ENCODE assay signal across 8 cellular contexts in the genomic region with DNA sequence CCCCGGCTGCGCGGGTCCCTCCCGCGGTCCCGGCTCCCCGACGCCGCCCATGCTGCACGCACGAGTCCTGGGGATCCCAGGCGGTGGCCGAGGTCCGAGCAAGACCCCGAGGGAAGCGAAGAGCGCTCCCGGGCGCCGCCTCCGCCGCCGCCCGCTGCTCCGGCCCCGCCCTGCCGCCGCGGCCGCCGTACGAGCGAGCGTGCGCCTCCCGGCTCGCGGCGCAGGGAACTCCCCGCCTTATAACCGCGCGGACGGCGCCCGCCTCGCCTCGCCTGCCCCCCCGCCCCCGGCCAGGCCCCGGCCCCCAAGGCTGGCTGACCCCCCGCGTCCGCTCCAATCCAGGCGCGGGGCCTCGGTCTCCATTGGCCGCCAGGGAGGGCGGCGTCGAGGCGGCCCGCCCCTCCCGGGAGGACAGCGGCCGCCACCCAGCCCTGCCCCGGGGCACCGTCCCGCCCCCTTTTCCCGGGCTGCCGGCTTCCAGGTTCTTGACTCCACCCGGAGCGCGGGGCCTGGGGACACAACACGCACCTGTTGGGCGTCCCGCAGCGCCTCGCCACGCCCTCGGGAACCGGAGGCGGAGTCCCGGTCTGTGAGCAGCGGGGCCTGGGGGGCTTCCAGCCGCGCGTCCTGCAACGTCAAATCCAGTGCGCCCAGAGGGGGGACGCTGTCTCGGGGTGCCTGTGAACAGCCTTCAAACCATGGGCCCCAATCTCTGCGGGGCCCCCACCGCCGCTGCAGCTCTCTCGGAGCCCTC. TPM values are rescaled to one million over a fixed set of nuclear protein-coding genes. Genes with fewer than 3 reads are reported as not detected.
DNase-seq lines count a peak whose midpoint lies in the region; ATAC-seq and TF ChIP-seq lines count a peak whose summit lies in the region.

A gene with protein sequence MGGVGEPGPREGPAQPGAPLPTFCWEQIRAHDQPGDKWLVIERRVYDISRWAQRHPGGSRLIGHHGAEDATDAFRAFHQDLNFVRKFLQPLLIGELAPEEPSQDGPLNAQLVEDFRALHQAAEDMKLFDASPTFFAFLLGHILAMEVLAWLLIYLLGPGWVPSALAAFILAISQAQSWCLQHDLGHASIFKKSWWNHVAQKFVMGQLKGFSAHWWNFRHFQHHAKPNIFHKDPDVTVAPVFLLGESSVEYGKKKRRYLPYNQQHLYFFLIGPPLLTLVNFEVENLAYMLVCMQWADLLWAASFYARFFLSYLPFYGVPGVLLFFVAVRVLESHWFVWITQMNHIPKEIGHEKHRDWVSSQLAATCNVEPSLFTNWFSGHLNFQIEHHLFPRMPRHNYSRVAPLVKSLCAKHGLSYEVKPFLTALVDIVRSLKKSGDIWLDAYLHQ (minus strand): TSS at position 215 of the 754 bp plus-strand sequence. CDS start 164 bp downstream, at position 51.

- TF ChIP-seq CTCF in esophagus squamous epithelium (IDR thresholded peaks at IDR 0.05): no peak

- peak in 3 of 4 donors; percentile 21 to 39 (median 23) for TF ChIP-seq POLR2A in esophagus squamous epithelium (IDR thresholded peaks at IDR 0.05)

- peaks cover 0 to 38% (median 0%) of the 10 kb centered on the region in 11 experiments; a peak in 6 of 22 replicates for H3K36me3 ChIP-seq in BLaER1 treated with 17β-estradiol and CSF1 and Interleukin-3, amounts not matched to agents 10 nM and 100 nM
- H3K36me3 ChIP-seq in esophagus squamous epithelium (no peaks in the 10 kb centered on the region), mucosa of stomach (ENCODE audit: control insufficient read depth, insufficient read depth, low read length) (no peaks in the 10 kb centered on the region)

- peak within 1 kb of the TSS; percentile 84 to 100 (median 99) for H3K4me2 ChIP-seq in BLaER1 treated with 17β-estradiol and CSF1 and Interleukin-3, amounts not matched to agents 10 nM and 100 nM

- peaks cover 6% of the 10 kb centered on the region for H3K27me3 Mint-ChIP-seq in activated T-helper 1 cell treated with anti-CD3 and anti-CD28 coated beads, Interleukin-12 subunit alpha, Interleukin-12 subunit beta, Interleukin-2, Interleukin-4 antibody, amounts not matched to agents 30 ng/mL and 10 ng/mL and 1 ng/mL, durations not matched to agents 14 hours and 24 hours and 36 hours (ENCODE audit: insufficient read depth)
- H3K27me3 Mint-ChIP-seq in stimulated activated naive CD8-positive, alpha-beta T cell treated with anti-CD3 and anti-CD28 coated beads, Interleukin-15, Interleukin-2, amounts not matched to agents 100 ng/mL and 50 ng/mL, for 24 hours: no peaks in the 10 kb centered on the region

- peak; percentile 62 for ATAC-seq in GM19372 (IDR thresholded peaks at IDR 0.05; ENCODE audit: low read depth, unreplicated experiment)

- H3K4me3 Mint-ChIP-seq in activated T-helper 1 cell treated with anti-CD3 and anti-CD28 coated beads, Interleukin-12 subunit alpha, Interleukin-12 subunit beta, Interleukin-2, Interleukin-4 antibody, amounts not matched to agents 30 ng/mL and 10 ng/mL and 1 ng/mL, durations not matched to agents 14 hours and 24 hours and 36 hours: peak within 1 kb of the TSS; percentile 88
- H3K4me3 Mint-ChIP-seq in stimulated activated naive CD8-positive, alpha-beta T cell treated with anti-CD3 and anti-CD28 coated beads, Interleukin-15, Interleukin-2, amounts not matched to agents 100 ng/mL and 50 ng/mL, for 24 hours: peak within 1 kb of the TSS; percentile 77

- DNase-seq in HS-27A (ENCODE audit: low read depth) (peak; percentile 12), esophagus squamous epithelium (lab: John Stamatoyannopoulos, UW) (no peak)
- peak; percentile 64 for DNase-seq in activated T-helper 1 cell treated with anti-CD3 and anti-CD28 coated beads, Interleukin-12 subunit alpha, Interleukin-12 subunit beta, Interleukin-2, Interleukin-4 antibody, amounts not matched to agents 30 ng/mL and 10 ng/mL and 1 ng/mL, durations not matched to agents 14 hours and 24 hours and 36 hours (ENCODE audit: low spot score)

- H3K4me1 Mint-ChIP-seq in activated T-helper 1 cell treated with anti-CD3 and anti-CD28 coated beads, Interleukin-12 subunit alpha, Interleukin-12 subunit beta, Interleukin-2, Interleukin-4 antibody, amounts not matched to agents 30 ng/mL and 10 ng/mL and 1 ng/mL, durations not matched to agents 14 hours and 24 hours and 36 hours (ENCODE audit: low read depth): peaks cover 3% of the 10 kb centered on the region
- peaks cover 2% of the 10 kb centered on the region for H3K4me1 Mint-ChIP-seq in stimulated activated naive CD8-positive, alpha-beta T cell treated with anti-CD3 and anti-CD28 coated beads, Interleukin-15, Interleukin-2, amounts not matched to agents 100 ng/mL and 50 ng/mL, for 24 hours (ENCODE audit: low read depth)

- H4K20me1 ChIP-seq in BLaER1 treated with 17β-estradiol and CSF1 and Interleukin-3, amounts not matched to agents 10 nM and 100 nM: peaks cover 0 to 51% (median 14%) of the 10 kb centered on the region in 11 experiments; a peak in 14 of 22 replicates

- H3K4me3 ChIP-seq in BLaER1 treated with 17β-estradiol and CSF1 and Interleukin-3, amounts not matched to agents 10 nM and 100 nM: peak within 1 kb of the TSS; percentile 72 to 92 (median 81)
- H3K4me3 ChIP-seq in esophagus squamous epithelium (peak within 1 kb of the TSS; percentile 46 to 74 (median 62)), mucosa of stomach (ENCODE audit: low read length) (peak within 1 kb of the TSS; percentile 46)

- H3K36me3 Mint-ChIP-seq in activated T-helper 1 cell treated with anti-CD3 and anti-CD28 coated beads, Interleukin-12 subunit alpha, Interleukin-12 subunit beta, Interleukin-2, Interleukin-4 antibody, amounts not matched to agents 30 ng/mL and 10 ng/mL and 1 ng/mL, durations not matched to agents 14 hours and 24 hours and 36 hours (ENCODE audit: low read depth): no peaks in the 10 kb centered on the region
- no peaks in the 10 kb centered on the region for H3K36me3 Mint-ChIP-seq in stimulated activated naive CD8-positive, alpha-beta T cell treated with anti-CD3 and anti-CD28 coated beads, Interleukin-15, Interleukin-2, amounts not matched to agents 100 ng/mL and 50 ng/mL, for 24 hours (ENCODE audit: low read depth)

- intact Hi-C loops in activated T-helper 1 cell treated with anti-CD3 and anti-CD28 coated beads, Interleukin-12 subunit alpha, Interleukin-12 subunit beta, Interleukin-2, Interleukin-4 antibody, amounts not matched to agents 30 ng/mL and 10 ng/mL and 1 ng/mL, durations not matched to agents 14 hours and 24 hours and 36 hours (cut with micrococcal nuclease): loop anchor here (2.0 kb wide), 4 partner anchors 65 to 231 kb away; a partner anchor contains a TSS
- intact Hi-C loops in esophagus squamous epithelium (cut with DNase I): no loop called here

- H3K27ac Mint-ChIP-seq in activated T-helper 1 cell treated with anti-CD3 and anti-CD28 coated beads, Interleukin-12 subunit alpha, Interleukin-12 subunit beta, Interleukin-2, Interleukin-4 antibody, amounts not matched to agents 30 ng/mL and 10 ng/mL and 1 ng/mL, durations not matched to agents 14 hours and 24 hours and 36 hours: peak within 1 kb of the TSS; percentile 29
- no peak within 1 kb of the TSS for H3K27ac Mint-ChIP-seq in stimulated activated naive CD8-positive, alpha-beta T cell treated with anti-CD3 and anti-CD28 coated beads, Interleukin-15, Interleukin-2, amounts not matched to agents 100 ng/mL and 50 ng/mL, for 24 hours

- H3K9me3 Mint-ChIP-seq in activated T-helper 1 cell treated with anti-CD3 and anti-CD28 coated beads, Interleukin-12 subunit alpha, Interleukin-12 subunit beta, Interleukin-2, Interleukin-4 antibody, amounts not matched to agents 30 ng/mL and 10 ng/mL and 1 ng/mL, durations not matched to agents 14 hours and 24 hours and 36 hours: no peaks in the 10 kb centered on the region
- H3K9me3 Mint-ChIP-seq in stimulated activated naive CD8-positive, alpha-beta T cell treated with anti-CD3 and anti-CD28 coated beads, Interleukin-15, Interleukin-2, amounts not matched to agents 100 ng/mL and 50 ng/mL, for 24 hours: no peaks in the 10 kb centered on the region

- H3K27ac ChIP-seq in BLaER1 treated with 17β-estradiol and CSF1 and Interleukin-3, amounts not matched to agents 10 nM and 100 nM: peak within 1 kb of the TSS; percentile 54 to 80 (median 76); a peak in 21 of 22 replicates
- peak within 1 kb of the TSS; percentile 70 to 90 (median 84) for H3K27ac ChIP-seq in esophagus squamous epithelium

- 10% methylated on average over 2 of the region's 96 CpGs; no CpG with 5 or more reads in 1 of the 2 donors for WGBS in esophagus squamous epithelium, 2 donors

- peak within 1 kb of the TSS; percentile 74 to 89 (median 82) for H3K9ac ChIP-seq in BLaER1 treated with 17β-estradiol and CSF1 and Interleukin-3, amounts not matched to agents 10 nM and 100 nM
- peak within 1 kb of the TSS; percentile 51 for H3K9ac ChIP-seq in mucosa of stomach (ENCODE audit: low read length)

- H3K4me1 ChIP-seq in BLaER1 treated with 17β-estradiol and CSF1 and Interleukin-3, amounts not matched to agents 10 nM and 100 nM: peaks cover 18 to 52% (median 26%) of the 10 kb centered on the region in 10 experiments
- H3K4me1 ChIP-seq in esophagus squamous epithelium: peaks cover 17 to 50% (median 21%) of the 10 kb centered on the region in 3 donors
- peaks cover 9% of the 10 kb centered on the region for H3K4me1 ChIP-seq in mucosa of stomach (ENCODE audit: control insufficient read depth, insufficient read depth, low read length)

- H3K9me3 ChIP-seq in BLaER1 treated with 17β-estradiol and CSF1 and Interleukin-3, amounts not matched to agents 10 nM and 100 nM (replicated peaks in 1 of 11): peaks cover 0 to 7% (median 0%) of the 10 kb centered on the region in 11 experiments; a peak in 2 of 22 replicates
- no peaks in the 10 kb centered on the region for H3K9me3 ChIP-seq in esophagus squamous epithelium
- no peaks in the 10 kb centered on the region for H3K9me3 ChIP-seq in mucosa of stomach (ENCODE audit: control insufficient read depth, low read length)

- no peaks in the 10 kb centered on the region for H3K27me3 ChIP-seq in BLaER1 treated with 17β-estradiol and CSF1 and Interleukin-3, amounts not matched to agents 10 nM and 100 nM
- H3K27me3 ChIP-seq in esophagus squamous epithelium (peaks cover 0 to 4% (median 0%) of the 10 kb centered on the region in 4 donors), mucosa of stomach (ENCODE audit: control insufficient read depth, insufficient read depth, low read length) (no peaks in the 10 kb centered on the region)

TF ChIP-seq in PFSK-1, 5 proteins besides CTCF, POLR2A, EP300 and RAD21 (continues in another document):
- TF ChIP-seq SIN3A (IDR thresholded peaks at IDR 0.05; ENCODE audit: borderline replicate concordance, insufficient read depth, low read length) (no peak), POLR2AphosphoS5 (IDR thresholded peaks at IDR 0.05; ENCODE audit: low read depth, low read length) (no peak)

RNA-seq across cellular contexts. Expression of the gene that starts here (rescaled TPM):
- 47.0 TPM for polyA plus RNA-seq in PFSK-1 (2012; ENCODE audit: insufficient read length, low read depth)
- total RNA-seq in activated T-helper 1 cell treated with anti-CD3 and anti-CD28 coated beads, Interleukin-12 subunit alpha, Interleukin-12 subunit beta, Interleukin-2, Interleukin-4 antibody, amounts not matched to agents 30 ng/mL and 10 ng/mL and 1 ng/mL, durations not matched to agents 14 hours and 24 hours and 36 hours: 9.0 and 14.2 TPM in 2 replicates
- total RNA-seq in esophagus squamous epithelium: 10 to 100 TPM in 1 of 4 donors, 1 to 10 TPM in 3; 6.1 to 16.0 (median 7.1) TPM
